Comparison of ENCODE assay signal across 1 cellular context in genomic region chr2:119278385-119278784, GRCh38. TPM values are rescaled to one million over a fixed set of nuclear protein-coding genes. Genes with fewer than 3 reads are reported as not detected.
"Had no signal": no experiment of that assay in that cellular context is flagged by ENCODE, and none has a peak within 500 bp of the region (broad histone marks: within the 10 kb centered on the region; RNA-seq: fewer than 3 reads in every experiment).

No MANE protein-coding gene starts in this region.

RNA-seq across cellular contexts. Expression of gene STEAP3, which starts 54.8 kb away (rescaled TPM):
- total RNA-seq: OCI-LY7 had no signal
